Comparison of ENCODE assay signal across 8 cellular contexts in genomic region chr3:188421151-188421821, GRCh38.
DNase-seq lines count a peak whose midpoint lies in the region; ATAC-seq and TF ChIP-seq lines count a peak whose summit lies in the region.

No MANE protein-coding gene starts in this region.

- no peak overlapping the region for H3K27ac ChIP-seq in right cardiac atrium (ENCODE audit: low read length)

- no peaks in the 10 kb centered on the region for H3K27me3 ChIP-seq in right cardiac atrium (ENCODE audit: control insufficient read depth, insufficient read depth)

- H3K4me1 Mint-ChIP-seq in osteocyte (ENCODE audit: unreplicated experiment), result peaks cover 52% of the 10 kb centered on the region
- peaks cover 32% of the 10 kb centered on the region for H3K4me1 Mint-ChIP-seq in activated T-helper 1 cell treated with anti-CD3 and anti-CD28 coated beads, Interleukin-12 subunit alpha, Interleukin-12 subunit beta, Interleukin-2, Interleukin-4 antibody, amounts not matched to agents 30 ng/mL and 10 ng/mL and 1 ng/mL, durations not matched to agents 14 hours and 24 hours and 36 hours (ENCODE audit: low read depth)

- peak overlapping the region; percentile 81 for H3K27ac Mint-ChIP-seq in osteocyte (ENCODE audit: unreplicated experiment)
- H3K27ac Mint-ChIP-seq in activated T-helper 1 cell treated with anti-CD3 and anti-CD28 coated beads, Interleukin-12 subunit alpha, Interleukin-12 subunit beta, Interleukin-2, Interleukin-4 antibody, amounts not matched to agents 30 ng/mL and 10 ng/mL and 1 ng/mL, durations not matched to agents 14 hours and 24 hours and 36 hours, result no peak overlapping the region

- no peak overlapping the region for H3K4me3 ChIP-seq in right cardiac atrium (ENCODE audit: low read length)

- no peak overlapping the region for H3K4me3 Mint-ChIP-seq in osteocyte (ENCODE audit: unreplicated experiment)
- no peak overlapping the region for H3K4me3 Mint-ChIP-seq in activated T-helper 1 cell treated with anti-CD3 and anti-CD28 coated beads, Interleukin-12 subunit alpha, Interleukin-12 subunit beta, Interleukin-2, Interleukin-4 antibody, amounts not matched to agents 30 ng/mL and 10 ng/mL and 1 ng/mL, durations not matched to agents 14 hours and 24 hours and 36 hours

- 70% methylated on average over 2 of the region's 2 CpGs for WGBS in right cardiac atrium

- peaks cover 2% of the 10 kb centered on the region for H3K4me1 ChIP-seq in right cardiac atrium (ENCODE audit: control insufficient read depth, insufficient read depth, low read length)

- peaks cover 39% of the 10 kb centered on the region for H3K36me3 Mint-ChIP-seq in osteocyte (ENCODE audit: unreplicated experiment)
- H3K36me3 Mint-ChIP-seq in activated T-helper 1 cell treated with anti-CD3 and anti-CD28 coated beads, Interleukin-12 subunit alpha, Interleukin-12 subunit beta, Interleukin-2, Interleukin-4 antibody, amounts not matched to agents 30 ng/mL and 10 ng/mL and 1 ng/mL, durations not matched to agents 14 hours and 24 hours and 36 hours (ENCODE audit: low read depth), result peaks cover 22% of the 10 kb centered on the region

- intact Hi-C loops in activated T-helper 1 cell treated with anti-CD3 and anti-CD28 coated beads, Interleukin-12 subunit alpha, Interleukin-12 subunit beta, Interleukin-2, Interleukin-4 antibody, amounts not matched to agents 30 ng/mL and 10 ng/mL and 1 ng/mL, durations not matched to agents 14 hours and 24 hours and 36 hours (cut with micrococcal nuclease), result no loop called here
- intact Hi-C loops in right cardiac atrium (cut with DNase I), result no loop called here

- DNase-seq in amniotic stem cell (lab: John Stamatoyannopoulos, UW) (peak; percentile 35), osteocyte (ENCODE audit: extremely low spot score, unreplicated experiment) (no peak), cerebellum (ENCODE audit: low spot score) (no peak), activated T-cell treated with anti-CD3 and anti-CD28 coated beads for 4 hours (no peak), right cardiac atrium (no peak)
- DNase-seq in activated T-helper 1 cell treated with anti-CD3 and anti-CD28 coated beads, Interleukin-12 subunit alpha, Interleukin-12 subunit beta, Interleukin-2, Interleukin-4 antibody, amounts not matched to agents 30 ng/mL and 10 ng/mL and 1 ng/mL, durations not matched to agents 14 hours and 24 hours and 36 hours (ENCODE audit: low spot score), result no peak

- H3K9me3 Mint-ChIP-seq in osteocyte (ENCODE audit: unreplicated experiment), result peaks cover 27% of the 10 kb centered on the region
- peaks cover 31% of the 10 kb centered on the region for H3K9me3 Mint-ChIP-seq in activated T-helper 1 cell treated with anti-CD3 and anti-CD28 coated beads, Interleukin-12 subunit alpha, Interleukin-12 subunit beta, Interleukin-2, Interleukin-4 antibody, amounts not matched to agents 30 ng/mL and 10 ng/mL and 1 ng/mL, durations not matched to agents 14 hours and 24 hours and 36 hours

- ATAC-seq in GM18517 (IDR thresholded peaks at IDR 0.05; ENCODE audit: unreplicated experiment), result peak; percentile 38
- peak; percentile 48 for ATAC-seq in HG02938 (IDR thresholded peaks at IDR 0.05; ENCODE audit: unreplicated experiment)
- no peak for ATAC-seq in right cardiac atrium

- H3K27me3 Mint-ChIP-seq in osteocyte (ENCODE audit: unreplicated experiment), result no peaks in the 10 kb centered on the region
- H3K27me3 Mint-ChIP-seq in activated T-helper 1 cell treated with anti-CD3 and anti-CD28 coated beads, Interleukin-12 subunit alpha, Interleukin-12 subunit beta, Interleukin-2, Interleukin-4 antibody, amounts not matched to agents 30 ng/mL and 10 ng/mL and 1 ng/mL, durations not matched to agents 14 hours and 24 hours and 36 hours (ENCODE audit: insufficient read depth), result no peaks in the 10 kb centered on the region

- H3K9me3 ChIP-seq in right cardiac atrium (ENCODE audit: control insufficient read depth, low read length), result no peaks in the 10 kb centered on the region

- no peak for TF ChIP-seq CTCF in osteocyte (IDR thresholded peaks at IDR 0.05)

Comparison
In these comparisons a context has a peak if more than half of its experiments do, and no peak if none do; other contexts are left out.
1. ATAC-seq: peak in GM18517 (single experiment) and HG02938 (single experiment); none in right cardiac atrium (0 of 2).